14 cellular contexts compared by ENCODE assay signal in genomic region chr7:150569245-150569644, GRCh38. TPM values are rescaled to one million over a fixed set of nuclear protein-coding genes. Genes with fewer than 3 reads are reported as not detected.
DNase-seq lines count a peak whose midpoint lies in the region; ATAC-seq and TF ChIP-seq lines count a peak whose summit lies in the region.
"Had no signal": no experiment of that assay in that cellular context is flagged by ENCODE, and none has a peak within 500 bp of the region (broad histone marks: within the 10 kb centered on the region; RNA-seq: fewer than 3 reads in every experiment).

No MANE protein-coding gene starts in this region.

- intact Hi-C loops in activated CD4-positive, alpha-beta T cell treated with anti-CD3 and anti-CD28 coated beads, Interleukin-2, amount 10 ng/mL, durations not matched to agents 24 days and 14 days (cut with micrococcal nuclease): loop anchor here (1.0 to 5.0 kb wide), 5 partner anchors 52 to 170 kb away; partner anchors contain the start of gene GIMAP2
- intact Hi-C loops in esophagus muscularis mucosa (cut with DNase I): no loop called here

- peak overlapping the region; percentile 45 to 61 (median 48) for H3K4me3 ChIP-seq in esophagus muscularis mucosa
- H3K4me3 ChIP-seq: K562 had no signal

- no peaks in the 10 kb centered on the region for H3K27me3 ChIP-seq in esophagus muscularis mucosa
- H3K27me3 ChIP-seq: foreskin keratinocyte had no signal

- H3K4me1 Mint-ChIP-seq in activated CD4-positive, alpha-beta T cell treated with anti-CD3 and anti-CD28 coated beads, Interleukin-2, amount 10 ng/mL, durations not matched to agents 24 days and 14 days: peaks cover 57% of the 10 kb centered on the region
- peaks cover 71 to 78% (median 72%) of the 10 kb centered on the region in 3 donors for H3K4me1 Mint-ChIP-seq in T-cell
- peaks cover 61% of the 10 kb centered on the region for H3K4me1 Mint-ChIP-seq in stimulated activated effector memory CD8-positive, alpha-beta T cell treated with anti-CD3 and anti-CD28 coated beads, Interleukin-12 subunit alpha, Interleukin-12 subunit beta, amount 100 ng/mL, for 72 hours

- peak; percentile 70 for DNase-seq in activated CD4-positive, alpha-beta T cell treated with anti-CD3 and anti-CD28 coated beads, Interleukin-2, amount 10 ng/mL, durations not matched to agents 24 days and 14 days
- no peak for DNase-seq in activated CD4-positive, alpha-beta T cell treated with anti-CD3 and anti-CD28 coated beads for 1 hour
- DNase-seq in T-cell (no peak), esophagus muscularis mucosa (ENCODE audit: extremely low spot score) (no peak), GDM1 (lab: John Stamatoyannopoulos, UW) (no peak), GM10248 (ENCODE audit: extremely low spot score) (no peak), NK-92 (lab: John Stamatoyannopoulos, UW; ENCODE audit: unreplicated experiment) (no peak)
- no peak for DNase-seq in stimulated activated effector memory CD8-positive, alpha-beta T cell treated with anti-CD3 and anti-CD28 coated beads, Interleukin-12 subunit alpha, Interleukin-12 subunit beta, amount 100 ng/mL, for 72 hours (ENCODE audit: low spot score in 2 of 2)
- DNase-seq: foreskin keratinocyte, NCI-H1930 had no signal

- no peak for TF ChIP-seq POLR2A in esophagus muscularis mucosa (IDR thresholded peaks at IDR 0.05; ENCODE audit: low read depth)

- POLR2A ChIA-PET in T-cell (lab: Charles Lee): interaction anchor here (0.5 to 1.0 kb wide), 3 partner anchors 54 to 87 kb away, joined by 3 to 4 read pairs (median 3); no protein-coding TSS in a partner anchor
- POLR2A ChIA-PET in GM10248 (lab: Yijun Ruan, JAX): no interaction called here

- H3K36me3 ChIP-seq in esophagus muscularis mucosa: peaks cover 0 to 43% (median 14%) of the 10 kb centered on the region in 4 donors

- ATAC-seq in T-cell (replicated peaks in 1 of 4): no peak
- no peak for ATAC-seq in stimulated activated effector memory CD8-positive, alpha-beta T cell treated with anti-CD3 and anti-CD28 coated beads, Interleukin-12 subunit alpha, Interleukin-12 subunit beta, amount 100 ng/mL, for 72 hours
- ATAC-seq: foreskin keratinocyte, K562 had no signal

- TF ChIP-seq EP300 in esophagus muscularis mucosa (IDR thresholded peaks at IDR 0.05): no peak

- TF ChIP-seq CTCF in esophagus muscularis mucosa (IDR thresholded peaks at IDR 0.05) (no peak), GM10248 (IDR thresholded peaks at IDR 0.05; ENCODE audit: control extremely low read depth, extremely low read depth, low read depth, missing control alignments) (no peak)

- peak overlapping the region; percentile 97 for H3K27ac Mint-ChIP-seq in activated CD4-positive, alpha-beta T cell treated with anti-CD3 and anti-CD28 coated beads, Interleukin-2, amount 10 ng/mL, durations not matched to agents 24 days and 14 days
- peak overlapping the region; percentile 100 for H3K27ac Mint-ChIP-seq in T-cell
- H3K27ac Mint-ChIP-seq in stimulated activated effector memory CD8-positive, alpha-beta T cell treated with anti-CD3 and anti-CD28 coated beads, Interleukin-12 subunit alpha, Interleukin-12 subunit beta, amount 100 ng/mL, for 72 hours: peak overlapping the region; percentile 97

- peaks cover 57% of the 10 kb centered on the region for H3K36me3 Mint-ChIP-seq in activated CD4-positive, alpha-beta T cell treated with anti-CD3 and anti-CD28 coated beads, Interleukin-2, amount 10 ng/mL, durations not matched to agents 24 days and 14 days (ENCODE audit: low read depth)
- H3K36me3 Mint-ChIP-seq in T-cell: peaks cover 67% of the 10 kb centered on the region
- H3K36me3 Mint-ChIP-seq in stimulated activated effector memory CD8-positive, alpha-beta T cell treated with anti-CD3 and anti-CD28 coated beads, Interleukin-12 subunit alpha, Interleukin-12 subunit beta, amount 100 ng/mL, for 72 hours: peaks cover 71% of the 10 kb centered on the region

- peak overlapping the region; percentile 86 for H3K4me3 Mint-ChIP-seq in activated CD4-positive, alpha-beta T cell treated with anti-CD3 and anti-CD28 coated beads, Interleukin-2, amount 10 ng/mL, durations not matched to agents 24 days and 14 days
- H3K4me3 Mint-ChIP-seq in T-cell: peak overlapping the region; percentile 87 to 99 (median 99)
- peak overlapping the region; percentile 85 for H3K4me3 Mint-ChIP-seq in stimulated activated effector memory CD8-positive, alpha-beta T cell treated with anti-CD3 and anti-CD28 coated beads, Interleukin-12 subunit alpha, Interleukin-12 subunit beta, amount 100 ng/mL, for 72 hours

- H3K27me3 Mint-ChIP-seq in activated CD4-positive, alpha-beta T cell treated with anti-CD3 and anti-CD28 coated beads, Interleukin-2, amount 10 ng/mL, durations not matched to agents 24 days and 14 days: no peaks in the 10 kb centered on the region
- H3K27me3 Mint-ChIP-seq in T-cell: no peaks in the 10 kb centered on the region

- peaks cover 17% of the 10 kb centered on the region for H3K9me3 Mint-ChIP-seq in activated CD4-positive, alpha-beta T cell treated with anti-CD3 and anti-CD28 coated beads, Interleukin-2, amount 10 ng/mL, durations not matched to agents 24 days and 14 days
- peaks cover 5 to 36% (median 35%) of the 10 kb centered on the region in 3 donors for H3K9me3 Mint-ChIP-seq in T-cell
- H3K9me3 Mint-ChIP-seq in stimulated activated effector memory CD8-positive, alpha-beta T cell treated with anti-CD3 and anti-CD28 coated beads, Interleukin-12 subunit alpha, Interleukin-12 subunit beta, amount 100 ng/mL, for 72 hours: peaks cover 7% of the 10 kb centered on the region

- H3K4me1 ChIP-seq in esophagus muscularis mucosa: no peaks in the 10 kb centered on the region
- H3K4me1 ChIP-seq: foreskin keratinocyte had no signal

- peak overlapping the region; percentile 6 to 70 (median 49) for H3K27ac ChIP-seq in esophagus muscularis mucosa (replicated peaks in 1 of 4)
- H3K27ac ChIP-seq: foreskin keratinocyte had no signal

- H3K9me3 ChIP-seq in esophagus muscularis mucosa: peaks cover 0 to 4% (median 0%) of the 10 kb centered on the region in 4 donors

- CTCF ChIA-PET in T-cell (lab: Charles Lee) (interaction anchor here (0.7 to 1.6 kb wide), 5 partner anchors 55 to 186 kb away, joined by 3 to 7 read pairs (median 3); partner anchors contain the start of genes GIMAP1 (in 1 of the 2) and GIMAP7 (in 1 of the 2)), GM10248 (lab: Yijun Ruan, JAX) (interaction anchor here (1.6 kb wide), 1 partner anchor 16 kb away, joined by 5 read pairs; no protein-coding TSS in a partner anchor)

- WGBS in esophagus muscularis mucosa: 52% methylated on average over 5 of the region's 5 CpGs

RNA-seq across cellular contexts. Expression of gene GIMAP4, which starts 2.1 kb away (rescaled TPM):
- total RNA-seq in activated CD4-positive, alpha-beta T cell treated with anti-CD3 and anti-CD28 coated beads, Interleukin-2, amount 10 ng/mL, durations not matched to agents 24 days and 14 days: 61.1 and 62.7 TPM in 2 replicates
- total RNA-seq in T-cell: 100 to 1,000 TPM; 121 to 341 (median 306) TPM
- 10 to 100 TPM; 18.3 to 35.3 (median 31.1) TPM for total RNA-seq in esophagus muscularis mucosa
- total RNA-seq: A673, chondrocyte, foreskin keratinocyte, osteocyte had no signal

RNA-seq across cellular contexts. Expression of gene GIMAP7, which starts 54.6 kb away (rescaled TPM):
- 40.5 and 45.0 TPM in 2 replicates for total RNA-seq in activated CD4-positive, alpha-beta T cell treated with anti-CD3 and anti-CD28 coated beads, Interleukin-2, amount 10 ng/mL, durations not matched to agents 24 days and 14 days
- total RNA-seq in T-cell: 100 to 1,000 TPM in 3 of 5 donors, 10 to 100 TPM in 2; 76.8 to 430 (median 392) TPM
- total RNA-seq in esophagus muscularis mucosa: 10 to 100 TPM; 15.8 to 22.0 (median 19.9) TPM
- total RNA-seq: A673, chondrocyte, foreskin keratinocyte, osteocyte had no signal
